17 cellular contexts compared by ENCODE assay signal in genomic region chrX:11687157-11687556, GRCh38. TPM values are rescaled to one million over a fixed set of nuclear protein-coding genes. Genes with fewer than 3 reads are reported as not detected.
A peak's percentile ranks its signal among the peaks of the same experiment; 100 is the strongest.
DNase-seq lines count a peak whose midpoint lies in the region; ATAC-seq and TF ChIP-seq lines count a peak whose summit lies in the region.
"Had no signal": no experiment of that assay in that cellular context is flagged by ENCODE, and none has a peak within 500 bp of the region (broad histone marks: within the 10 kb centered on the region; RNA-seq: fewer than 3 reads in every experiment).

No MANE protein-coding gene starts in this region.

- H3K9me3 ChIP-seq in cardiac muscle cell (ENCODE audit: low read depth) (no peaks in the 10 kb centered on the region), left ventricle myocardium inferior (replicated peaks) (no peaks in the 10 kb centered on the region), mesodermal cell (ENCODE audit: control insufficient read depth, low read length) (no peaks in the 10 kb centered on the region), upper lobe of left lung (no peaks in the 10 kb centered on the region)
- H3K9me3 ChIP-seq: Caco-2, HAP-1 had no signal

- intact Hi-C loops in left ventricle myocardium inferior (cut with micrococcal nuclease): no loop called here

- H3K27ac ChIP-seq in cardiac muscle cell: peak overlapping the region; percentile 48
- H3K27ac ChIP-seq in left ventricle myocardium inferior (replicated peaks): no peak overlapping the region
- H3K27ac ChIP-seq in mesodermal cell (ENCODE audit: low read depth, low read length, severe bottlenecking): peak overlapping the region; percentile 57
- no peak overlapping the region for H3K27ac ChIP-seq in upper lobe of left lung
- H3K27ac ChIP-seq: GM23248 had no signal

- TF ChIP-seq CTCF in cardiac muscle cell (IDR thresholded peaks at IDR 0.05; ENCODE audit: low read depth, low read length): no peak
- TF ChIP-seq CTCF in left ventricle myocardium inferior (IDR thresholded peaks at IDR 0.05; ENCODE audit: borderline replicate concordance): no peak
- no peak for TF ChIP-seq CTCF in upper lobe of left lung (IDR thresholded peaks at IDR 0.05)

- DNase-seq in cardiac muscle cell (ENCODE audit: low read depth in 1 of 2, low spot score in 1 of 2): no peak
- no peak for DNase-seq in left ventricle myocardium inferior
- peak; percentile 96 for DNase-seq in SK-N-DZ (ENCODE audit: low spot score)
- no peak for DNase-seq in upper lobe of left lung
- DNase-seq: 8988T; C1 segment of cervical spinal cord; Caco-2; CD4-positive, CD25-positive, alpha-beta regulatory T cell; GDM1; GM23248; IMR-90; KBM-7 had no signal

- H3K36me3 ChIP-seq in cardiac muscle cell (no peaks in the 10 kb centered on the region), left ventricle myocardium inferior (no peaks in the 10 kb centered on the region), mesodermal cell (ENCODE audit: control insufficient read depth, insufficient read depth, low read length) (no peaks in the 10 kb centered on the region), upper lobe of left lung (no peaks in the 10 kb centered on the region)
- H3K36me3 ChIP-seq: HAP-1 had no signal

- H3K27me3 ChIP-seq in cardiac muscle cell (no peaks in the 10 kb centered on the region), left ventricle myocardium inferior (ENCODE audit: low read depth) (no peaks in the 10 kb centered on the region), upper lobe of left lung (no peaks in the 10 kb centered on the region)

- H3K4me1 ChIP-seq in cardiac muscle cell (ENCODE audit: low read depth) (no peaks in the 10 kb centered on the region), left ventricle myocardium inferior (no peaks in the 10 kb centered on the region), mesodermal cell (ENCODE audit: control insufficient read depth, insufficient read depth, low read length, poor library complexity, severe bottlenecking) (peaks cover 4% of the 10 kb centered on the region), upper lobe of left lung (no peaks in the 10 kb centered on the region)
- H3K4me1 ChIP-seq: Caco-2, HAP-1 had no signal

- WGBS in mesodermal cell (ENCODE audit: insufficient coverage in 2 of 2), 2 experiments: no CpG with 5 or more reads among the region's 2 CpGs
- 60 to 61% methylated on average over 2 of the region's 2 CpGs for WGBS in upper lobe of left lung, 2 donors

- H3K4me3 ChIP-seq in cardiac muscle cell (no peak overlapping the region), left ventricle myocardium inferior (no peak overlapping the region), mesodermal cell (ENCODE audit: extremely low read depth, insufficient read depth, low read length, poor library complexity, severe bottlenecking) (no peak overlapping the region), upper lobe of left lung (no peak overlapping the region)
- H3K4me3 ChIP-seq: GM23248, HAP-1 had no signal

- no peak for TF ChIP-seq POLR2A in upper lobe of left lung (IDR thresholded peaks at IDR 0.05)

- TF ChIP-seq EP300 in upper lobe of left lung (IDR thresholded peaks at IDR 0.05): no peak

- no peak for ATAC-seq in HG03097 (IDR thresholded peaks at IDR 0.05; ENCODE audit: low FRiP score, unreplicated experiment)
- no peak for ATAC-seq in upper lobe of left lung (ENCODE audit: low FRiP score in 2 of 2)
- no peak for ATAC-seq in HG03135 (IDR thresholded peaks at IDR 0.05; ENCODE audit: unreplicated experiment)

RNA-seq across cellular contexts. Expression of gene ARHGAP6, which starts 21.4 kb away (rescaled TPM):
- total RNA-seq in cardiac muscle cell (18.5 and 45.0 TPM in 2 replicates), left ventricle myocardium inferior (3.1 TPM), upper lobe of left lung (10 to 100 TPM; 14.4 to 40.9 (median 18.0) TPM)
- polyA plus RNA-seq in cardiac muscle cell: 10.5 and 14.9 TPM in 2 replicates
- polyA plus RNA-seq in SK-N-DZ (2014; cell fraction: cytosol; rRNA removed): 7.7 and 10.8 TPM in 2 replicates
- polyA plus RNA-seq in SK-N-DZ (2014; cell fraction: nucleus; rRNA removed): 7.8 and 14.5 TPM in 2 replicates
- polyA plus RNA-seq in mesodermal cell (2013, experiment 1 of 2): 7.4 TPM
- 8.7 TPM for polyA plus RNA-seq in mesodermal cell (2013, experiment 2 of 2)
- total RNA-seq: A673 had no signal
- polyA plus RNA-seq: CD4-positive, CD25-positive, alpha-beta regulatory T cell had no signal

Comparison
In these comparisons a context has a peak if more than half of its experiments do, and no peak if none do; other contexts are left out.
1. H3K27ac ChIP-seq: peak in cardiac muscle cell (single experiment) and mesodermal cell (single experiment); none in left ventricle myocardium inferior (single experiment) and upper lobe of left lung (0 of 4).